In genomic region chr11:3671334-3672254, GRCh38 we compare ENCODE assay signal across 15 cellular contexts. TPM values are rescaled to one million over a fixed set of nuclear protein-coding genes. Genes with fewer than 3 reads are reported as not detected.
DNase-seq lines count a peak whose midpoint lies in the region; ATAC-seq and TF ChIP-seq lines count a peak whose summit lies in the region.
"Had no signal": no experiment of that assay in that cellular context is flagged by ENCODE, and none has a peak within 500 bp of the region (broad histone marks: within the 10 kb centered on the region; RNA-seq: fewer than 3 reads in every experiment).

A gene with protein sequence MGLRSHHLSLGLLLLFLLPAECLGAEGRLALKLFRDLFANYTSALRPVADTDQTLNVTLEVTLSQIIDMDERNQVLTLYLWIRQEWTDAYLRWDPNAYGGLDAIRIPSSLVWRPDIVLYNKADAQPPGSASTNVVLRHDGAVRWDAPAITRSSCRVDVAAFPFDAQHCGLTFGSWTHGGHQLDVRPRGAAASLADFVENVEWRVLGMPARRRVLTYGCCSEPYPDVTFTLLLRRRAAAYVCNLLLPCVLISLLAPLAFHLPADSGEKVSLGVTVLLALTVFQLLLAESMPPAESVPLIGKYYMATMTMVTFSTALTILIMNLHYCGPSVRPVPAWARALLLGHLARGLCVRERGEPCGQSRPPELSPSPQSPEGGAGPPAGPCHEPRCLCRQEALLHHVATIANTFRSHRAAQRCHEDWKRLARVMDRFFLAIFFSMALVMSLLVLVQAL (minus strand): TSS chr11:3671384. CDS start chr11:3671312, 72 bp downstream.

- H3K27ac Mint-ChIP-seq in brain (peak within 1 kb of the TSS in 3 of 5 experiments; percentile 3 to 41 (median 21)), progenitor cell of endocrine pancreas (peak within 1 kb of the TSS; percentile 30)

- no peak within 1 kb of the TSS for H3K4me3 ChIP-seq in cardiac muscle cell
- no peak within 1 kb of the TSS for H3K4me3 ChIP-seq in right atrium auricular region
- H3K4me3 ChIP-seq in WERI-Rb-1 (ENCODE audit: low read depth, low read length) = no peak within 1 kb of the TSS
- H3K4me3 ChIP-seq: lung, transverse colon had no signal

- TF ChIP-seq CTCF in cardiac muscle cell (IDR thresholded peaks at IDR 0.05; ENCODE audit: low read depth, low read length) (no peak), right atrium auricular region (IDR thresholded peaks at IDR 0.05) (no peak), brain (conservative IDR thresholded peaks at IDR 0.05) (no peak), progenitor cell of endocrine pancreas (IDR thresholded peaks at IDR 0.05; ENCODE audit: unreplicated experiment) (no peak), WERI-Rb-1 (IDR thresholded peaks at IDR 0.05; ENCODE audit: low read depth, low read length) (no peak)

- no peak for ATAC-seq in sciatic nerve

- DNase-seq in cardiac muscle cell (ENCODE audit: low read depth in 1 of 2, low spot score in 1 of 2) (peak in 1 of 2 donors; percentile 2), right atrium auricular region (ENCODE audit: low spot score) (no peak), NCI-H146 (lab: John Stamatoyannopoulos, UW) (peak; percentile 40), progenitor cell of endocrine pancreas (ENCODE audit: low spot score, unreplicated experiment) (no peak), posterior cingulate gyrus (no peak), sciatic nerve (ENCODE audit: low spot score) (no peak), WERI-Rb-1 (no peak)
- DNase-seq: activated CD4-positive, alpha-beta T cell treated with anti-CD3 and anti-CD28 coated beads for 1 hour; caudate nucleus; hippocampal formation; NCI-H1092; transverse colon had no signal

- H3K27me3 ChIP-seq in cardiac muscle cell = no peaks in the 10 kb centered on the region
- no peaks in the 10 kb centered on the region for H3K27me3 ChIP-seq in right atrium auricular region
- no peaks in the 10 kb centered on the region for H3K27me3 ChIP-seq in WERI-Rb-1 (ENCODE audit: insufficient read depth, low read depth, severe bottlenecking)
- H3K27me3 ChIP-seq: transverse colon had no signal

- peak within 1 kb of the TSS; percentile 68 for H3K27ac ChIP-seq in cardiac muscle cell
- H3K27ac ChIP-seq in right atrium auricular region = no peak within 1 kb of the TSS
- no peak within 1 kb of the TSS for H3K27ac ChIP-seq in WERI-Rb-1
- H3K27ac ChIP-seq: epithelial cell of prostate, transverse colon had no signal

- H3K4me3 Mint-ChIP-seq in brain = no peak within 1 kb of the TSS
- H3K4me3 Mint-ChIP-seq in progenitor cell of endocrine pancreas (ENCODE audit: low read depth) = no peak within 1 kb of the TSS

- H3K4me1 ChIP-seq in cardiac muscle cell (ENCODE audit: low read depth) = peaks cover 9% of the 10 kb centered on the region
- H3K4me1 ChIP-seq in right atrium auricular region = peaks cover 0 to 6% of the 10 kb centered on the region in 2 donors
- H3K4me1 ChIP-seq: transverse colon had no signal

- no peaks in the 10 kb centered on the region for H3K27me3 Mint-ChIP-seq in brain
- H3K27me3 Mint-ChIP-seq in progenitor cell of endocrine pancreas = no peaks in the 10 kb centered on the region

- H3K9me3 ChIP-seq in cardiac muscle cell (ENCODE audit: low read depth) (no peaks in the 10 kb centered on the region), right atrium auricular region (no peaks in the 10 kb centered on the region), WERI-Rb-1 (ENCODE audit: severe bottlenecking) (no peaks in the 10 kb centered on the region)
- H3K9me3 ChIP-seq: transverse colon had no signal

- H3K36me3 ChIP-seq in cardiac muscle cell (peaks cover 29% of the 10 kb centered on the region), right atrium auricular region (peaks cover 57% of the 10 kb centered on the region), WERI-Rb-1 (peaks cover 44% of the 10 kb centered on the region)

- H3K36me3 Mint-ChIP-seq in brain (peaks cover 65% of the 10 kb centered on the region), progenitor cell of endocrine pancreas (ENCODE audit: insufficient read depth) (peaks cover 25% of the 10 kb centered on the region)

- H3K9me3 Mint-ChIP-seq in brain (no peaks in the 10 kb centered on the region), progenitor cell of endocrine pancreas (ENCODE audit: low read depth) (no peaks in the 10 kb centered on the region)

- no peaks in the 10 kb centered on the region for H3K4me1 Mint-ChIP-seq in brain
- H3K4me1 Mint-ChIP-seq in progenitor cell of endocrine pancreas (ENCODE audit: low read depth) = peaks cover 1% of the 10 kb centered on the region

- intact Hi-C loops in posterior cingulate gyrus (cut with DNase I) = no loop called here
- intact Hi-C loops in sciatic nerve (cut with DNase I) = no loop called here

RNA-seq across cellular contexts. Expression of the gene that starts here (rescaled TPM):
- total RNA-seq in cardiac muscle cell (1.1 and 1.4 TPM in 2 replicates), right atrium auricular region (1 to 10 TPM in 1 of 2 donors, not detected in 1; 1.0 TPM), progenitor cell of endocrine pancreas (2.8 and 3.3 TPM in 2 replicates), sciatic nerve (4.6 TPM)
- polyA plus RNA-seq in cardiac muscle cell (not detected in 2 replicates), brain (ENCODE audit: insufficient read depth, low read depth, low replicate concordance) (not detected)
